In genomic region chr4:78247541-78248285, GRCh38 we compare ENCODE assay signal across 19 cellular contexts.
"Had no signal": no experiment of that assay in that cellular context is flagged by ENCODE, and none has a peak within 500 bp of the region (broad histone marks: within the 10 kb centered on the region; RNA-seq: fewer than 3 reads in every experiment).

No MANE protein-coding gene starts in this region.

- H3K9me3 ChIP-seq: adrenal gland, testis had no signal

- H3K4me3 ChIP-seq: adrenal gland, breast epithelium, esophagus muscularis mucosa, right atrium auricular region, testis, upper lobe of left lung had no signal

- H3K36me3 ChIP-seq: adrenal gland, breast epithelium, esophagus muscularis mucosa, right atrium auricular region, upper lobe of left lung, WERI-Rb-1 had no signal

- H3K27me3 ChIP-seq: adrenal gland, breast epithelium, esophagus muscularis mucosa, right atrium auricular region, testis, upper lobe of left lung had no signal

- H3K4me1 Mint-ChIP-seq: immature natural killer cell; natural killer cell; stimulated activated naive CD8-positive, alpha-beta T cell treated with anti-CD3 and anti-CD28 coated beads, Interleukin-15, amount 100 ng/mL, for 72 hours had no signal

- H3K27ac Mint-ChIP-seq: activated naive CD4-positive, alpha-beta T cell treated with anti-CD3 and anti-CD28 coated beads, Interleukin-2, amount 50 U/mL, for 72 hours; activated T-cell treated with anti-CD3 and anti-CD28 coated beads, Interleukin-2, amount 50 U/mL, for 72 hours; immature natural killer cell; natural killer cell; stimulated activated naive CD8-positive, alpha-beta T cell treated with anti-CD3 and anti-CD28 coated beads, Interleukin-15, amount 100 ng/mL, for 72 hours had no signal

- H3K36me3 Mint-ChIP-seq: activated naive CD4-positive, alpha-beta T cell treated with anti-CD3 and anti-CD28 coated beads, Interleukin-2, amount 50 U/mL, for 72 hours; immature natural killer cell; natural killer cell had no signal

- H3K4me3 Mint-ChIP-seq: activated T-cell treated with anti-CD3 and anti-CD28 coated beads, Interleukin-2, amount 50 U/mL, for 72 hours; immature natural killer cell; natural killer cell; stimulated activated naive CD8-positive, alpha-beta T cell treated with anti-CD3 and anti-CD28 coated beads, Interleukin-15, amount 100 ng/mL, for 72 hours had no signal

- ATAC-seq: activated naive CD4-positive, alpha-beta T cell treated with anti-CD3 and anti-CD28 coated beads, Interleukin-2, amount 50 U/mL, for 72 hours; activated T-cell treated with anti-CD3 and anti-CD28 coated beads, Interleukin-2, amount 50 U/mL, for 72 hours; natural killer cell; stimulated activated naive CD8-positive, alpha-beta T cell treated with anti-CD3 and anti-CD28 coated beads, Interleukin-15, amount 100 ng/mL, for 72 hours had no signal

- H3K27ac ChIP-seq: adrenal gland, breast epithelium, esophagus muscularis mucosa, parathyroid adenoma, right atrium auricular region, testis, upper lobe of left lung, WERI-Rb-1 had no signal

- H3K4me1 ChIP-seq: adrenal gland, breast epithelium, esophagus muscularis mucosa, parathyroid adenoma, right atrium auricular region, testis, upper lobe of left lung had no signal

- DNase-seq: activated CD4-positive, alpha-beta T cell treated with anti-CD3 and anti-CD28 coated beads, Interleukin-2, amount 50 U/mL, for 4 hours; activated gamma-delta T cell; activated T-cell treated with anti-CD3 and anti-CD28 coated beads, Interleukin-2, amount 50 U/mL, for 72 hours; adrenal gland; cerebellar nuclear complex; cortex of kidney; immature natural killer cell; natural killer cell; stimulated activated CD4-positive, alpha-beta T cell treated with anti-CD3 and anti-CD28 coated beads, Interleukin-2, amount 100 ng/mL, for 48 hours; stimulated activated naive CD8-positive, alpha-beta T cell treated with anti-CD3 and anti-CD28 coated beads, Interleukin-15, amount 100 ng/mL, for 72 hours; T-helper 2 cell; testis; upper lobe of left lung; WERI-Rb-1 had no signal
